Comparison of ENCODE assay signal across 16 cellular contexts in genomic region chr12:31280183-31280582, GRCh38.
"Had no signal": no experiment of that assay in that cellular context is flagged by ENCODE, and none has a peak within 500 bp of the region (broad histone marks: within the 10 kb centered on the region; RNA-seq: fewer than 3 reads in every experiment).

No MANE protein-coding gene starts in this region.

- H3K4me1 Mint-ChIP-seq: activated naive CD4-positive, alpha-beta T cell treated with anti-CD3 and anti-CD28 coated beads, Interleukin-2, amount 10 ng/mL, durations not matched to agents 7 days and 5 days had no signal

- H3K9me3 ChIP-seq: ovary, SJSA1 had no signal

- ATAC-seq: activated CD4-positive, CD25-positive, alpha-beta regulatory T cell treated with anti-CD3 and anti-CD28 coated beads, Interleukin-2, amount 50 U/mL, for 24 hours; heart left ventricle had no signal

- H3K4me3 ChIP-seq: dorsolateral prefrontal cortex, heart left ventricle, ovary, SJSA1, tibial nerve had no signal

- DNase-seq: activated CD4-positive, alpha-beta T cell treated with anti-CD3 and anti-CD28 coated beads, Interleukin-2, amount 50 U/mL, for 48 hours; activated CD8-positive, alpha-beta memory T cell treated with anti-CD3 and anti-CD28 coated beads, Interleukin-2, amount 50 U/mL, for 48 hours; activated naive CD4-positive, alpha-beta T cell treated with anti-CD3 and anti-CD28 coated beads, Interleukin-2, amount 10 ng/mL, durations not matched to agents 7 days and 5 days; amygdala; dorsolateral prefrontal cortex; heart left ventricle; mammary epithelial cell; ovary; retina; small intestine; SW 1271 had no signal

- H3K27me3 Mint-ChIP-seq: activated naive CD4-positive, alpha-beta T cell treated with anti-CD3 and anti-CD28 coated beads, Interleukin-2, amount 10 ng/mL, durations not matched to agents 7 days and 5 days had no signal

- H3K9me3 Mint-ChIP-seq: activated naive CD4-positive, alpha-beta T cell treated with anti-CD3 and anti-CD28 coated beads, Interleukin-2, amount 10 ng/mL, durations not matched to agents 7 days and 5 days; T-helper 2 cell treated with Interferon-gamma antibody and Interleukin-4, amounts not matched to agents 5 μg/mL and 100 μg/mL, for 36 hours had no signal

- H3K4me1 ChIP-seq: heart left ventricle, SJSA1, tibial nerve had no signal

- H3K27ac Mint-ChIP-seq: activated naive CD4-positive, alpha-beta T cell treated with anti-CD3 and anti-CD28 coated beads, Interleukin-2, amount 10 ng/mL, durations not matched to agents 7 days and 5 days; T-helper 2 cell treated with Interferon-gamma antibody and Interleukin-4, amounts not matched to agents 5 μg/mL and 100 μg/mL, for 36 hours had no signal

- H3K27ac ChIP-seq: dorsolateral prefrontal cortex, ovary, SJSA1, tibial nerve had no signal

- H3K36me3 ChIP-seq: ovary had no signal

- H3K4me3 Mint-ChIP-seq: activated naive CD4-positive, alpha-beta T cell treated with anti-CD3 and anti-CD28 coated beads, Interleukin-2, amount 10 ng/mL, durations not matched to agents 7 days and 5 days; neural crest cell; T-helper 2 cell treated with Interferon-gamma antibody and Interleukin-4, amounts not matched to agents 5 μg/mL and 100 μg/mL, for 36 hours had no signal

- H3K27me3 ChIP-seq: dorsolateral prefrontal cortex, heart left ventricle, ovary, SJSA1, tibial nerve had no signal
